ENCODE assay signal across 8 cellular contexts in genomic region chr9:121440265-121440664, GRCh38. TPM values are rescaled to one million over a fixed set of nuclear protein-coding genes. Genes with fewer than 3 reads are reported as not detected.
A peak's percentile ranks its signal among the peaks of the same experiment; 100 is the strongest.
DNase-seq lines count a peak whose midpoint lies in the region; ATAC-seq and TF ChIP-seq lines count a peak whose summit lies in the region.

No MANE protein-coding gene starts in this region.

- H3K9ac ChIP-seq in smooth muscle cell (ENCODE audit: low read depth): no peak overlapping the region

- H4K20me1 ChIP-seq in smooth muscle cell (ENCODE audit: low read depth): no peaks in the 10 kb centered on the region

- WGBS in smooth muscle cell (ENCODE audit: low lambda C conversion rate): 58% methylated on average over 7 of the region's 7 CpGs

- H3K27ac ChIP-seq in RWPE1 (no peak overlapping the region), foreskin keratinocyte (no peak overlapping the region), smooth muscle cell (ENCODE audit: low read depth) (peak overlapping the region; percentile 53)

- H3K36me3 ChIP-seq in smooth muscle cell (ENCODE audit: low read depth): no peaks in the 10 kb centered on the region

- ATAC-seq in foreskin keratinocyte (no peak), GM21528 (IDR thresholded peaks at IDR 0.05; ENCODE audit: low FRiP score, unreplicated experiment) (no peak)

- H2AFZ ChIP-seq in smooth muscle cell (ENCODE audit: low read depth): no peak overlapping the region

- peaks cover 72% of the 10 kb centered on the region for H3K27me3 ChIP-seq in foreskin keratinocyte
- peaks cover 13% of the 10 kb centered on the region for H3K27me3 ChIP-seq in smooth muscle cell (ENCODE audit: low read depth)

- CTCF ChIA-PET in RWPE1 (lab: Yijun Ruan, JAX): interaction anchor here (0.5 to 1.8 kb wide), 11 partner anchors 11 to 865 kb away, joined by 3 to 8 read pairs (median 4); no protein-coding TSS in a partner anchor

- peak overlapping the region; percentile 11 for H3K4me2 ChIP-seq in smooth muscle cell

- DNase-seq in DMS 273 (lab: John Stamatoyannopoulos, UW; ENCODE audit: unreplicated experiment): peak; percentile 17
- no peak for DNase-seq in DMS 273 treated with DMSO at 0.1 percent for 48 hours (lab: John Stamatoyannopoulos, UW)
- DNase-seq in RWPE1 (ENCODE audit: low spot score): peak; percentile 52
- DNase-seq in foreskin keratinocyte: no peak
- no peak for DNase-seq in smooth muscle cell (lab: John Stamatoyannopoulos, UW; ENCODE audit: unreplicated experiment)
- DNase-seq in stimulated activated CD4-positive, alpha-beta T cell treated with anti-CD3 and anti-CD28 coated beads, Interleukin-2, amount 100 ng/mL, for 24 hours: no peak
- DNase-seq in medulla oblongata (ENCODE audit: extremely low spot score): no peak

- no peak overlapping the region for H3K4me3 ChIP-seq in smooth muscle cell

- H3K9me3 ChIP-seq in smooth muscle cell (replicated peaks; ENCODE audit: low read depth): no peaks in the 10 kb centered on the region

- POLR2A ChIA-PET in RWPE1 (lab: Yijun Ruan, JAX; ENCODE audit: low non-redundant PET): no interaction called here

- H3K79me2 ChIP-seq in smooth muscle cell (ENCODE audit: low read depth): no peaks in the 10 kb centered on the region

- H3K4me1 ChIP-seq in foreskin keratinocyte (no peaks in the 10 kb centered on the region), smooth muscle cell (ENCODE audit: low read depth) (no peaks in the 10 kb centered on the region)

- H3F3A ChIP-seq in smooth muscle cell (ENCODE audit: low read depth): no peaks in the 10 kb centered on the region

- TF ChIP-seq CTCF in RWPE1 (conservative IDR thresholded peaks at IDR 0.05; ENCODE audit: low read depth) (no peak), foreskin keratinocyte (conservative IDR thresholded peaks at IDR 0.05) (peak; percentile 22), smooth muscle cell (IDR thresholded peaks at IDR 0.05; ENCODE audit: borderline replicate concordance, insufficient read depth, poor library complexity, severe bottlenecking) (peak; percentile 28)

RNA-seq across cellular contexts. Expression of gene GGTA1, which starts 59.4 kb away (rescaled TPM):
- total RNA-seq in foreskin keratinocyte (not detected in 2 replicates), smooth muscle cell (0.22 TPM in 1 of 2 replicates, not detected in the other)
- polyA plus RNA-seq in foreskin keratinocyte (not detected in 2 replicates), smooth muscle cell (0.38 and 0.73 TPM in 2 replicates)

Comparison
In these comparisons a context has a peak if more than half of its experiments do, and no peak if none do; other contexts are left out.
1. DNase-seq: peak in DMS 273 (single experiment) and RWPE1 (single experiment); none in DMS 273 treated with DMSO at 0.1 percent for 48 hours (single experiment), foreskin keratinocyte (0 of 2), smooth muscle cell (single experiment), stimulated activated CD4-positive, alpha-beta T cell treated with anti-CD3 and anti-CD28 coated beads, Interleukin-2, amount 100 ng/mL, for 24 hours (0 of 2) and medulla oblongata (single experiment).